ENCODE assay signal across 17 cellular contexts in the genomic region with DNA sequence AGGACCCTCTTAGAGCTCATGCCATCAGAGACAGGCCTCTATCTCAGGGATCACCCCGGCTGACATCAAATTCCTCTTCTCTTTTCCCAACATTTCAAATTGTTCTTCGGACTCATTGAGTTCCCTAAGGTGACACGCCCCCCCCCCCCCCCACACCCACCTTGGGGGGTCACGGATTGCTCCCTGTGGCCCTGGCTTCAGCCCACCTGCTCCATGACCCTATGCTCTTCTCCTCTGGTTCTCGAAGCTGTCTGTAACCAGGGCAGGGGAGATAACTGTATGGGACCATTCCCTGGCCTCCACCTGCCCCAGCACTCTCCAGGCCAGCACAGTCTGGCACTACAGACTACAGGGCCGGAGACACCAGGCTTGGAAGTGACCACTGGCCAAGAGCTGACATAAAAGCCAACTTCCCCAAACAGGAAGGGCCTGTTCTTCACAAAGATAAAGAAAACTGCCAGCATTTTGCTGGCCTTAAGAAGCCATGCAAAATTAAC. TPM values are rescaled to one million over a fixed set of nuclear protein-coding genes. Genes with fewer than 3 reads are reported as not detected.
DNase-seq lines count a peak whose midpoint lies in the region; ATAC-seq and TF ChIP-seq lines count a peak whose summit lies in the region.
"Had no signal": no experiment of that assay in that cellular context is flagged by ENCODE, and none has a peak within 500 bp of the region (broad histone marks: within the 10 kb centered on the region; RNA-seq: fewer than 3 reads in every experiment).

No MANE protein-coding gene starts in this region.

- no peak for ATAC-seq in activated T-cell treated with anti-CD3 and anti-CD28 coated beads, Interleukin-2, amount 50 U/mL, for 72 hours (replicated peaks in 1 of 2)
- no peak for ATAC-seq in activated T-cell treated with anti-CD3 and anti-CD28 coated beads, Interleukin-2, amount 50 U/mL, for 4 hours
- no peak for ATAC-seq in stimulated activated memory B cell treated with anti-CD40 and anti-IgM and Interleukin-4, amounts not matched to agents 10 μg/mL and 1 μg/mL and 100 μg/mL, for 72 hours
- no peak for ATAC-seq in GM21619 (IDR thresholded peaks at IDR 0.05; ENCODE audit: unreplicated experiment)
- ATAC-seq: psoas muscle had no signal

- H3K36me3 ChIP-seq in HUES64 (ENCODE audit: insufficient read depth, low read length) = peaks cover 88% of the 10 kb centered on the region

- peaks cover 12% of the 10 kb centered on the region for H3K4me1 ChIP-seq in HUES64 (ENCODE audit: insufficient read depth, low read length)
- H3K4me1 ChIP-seq: tibial artery had no signal

- no peak overlapping the region for H3K4me3 ChIP-seq in HUES64 (ENCODE audit: low read length)
- H3K4me3 ChIP-seq in dorsolateral prefrontal cortex = no peak overlapping the region
- H3K4me3 ChIP-seq: heart right ventricle, psoas muscle, tibial artery had no signal

- H3K9me3 ChIP-seq in HUES64 (ENCODE audit: insufficient read depth, low read depth, low read length) = no peaks in the 10 kb centered on the region
- H3K9me3 ChIP-seq: heart right ventricle, psoas muscle, tibial artery had no signal

- H3K36me3 Mint-ChIP-seq in activated T-cell treated with anti-CD3 and anti-CD28 coated beads, Interleukin-2, amount 50 U/mL, for 72 hours (ENCODE audit: insufficient read depth in 2 of 2) = peaks cover 18 to 45% of the 10 kb centered on the region in 2 donors
- peaks cover 41% of the 10 kb centered on the region for H3K36me3 Mint-ChIP-seq in activated T-cell treated with anti-CD3 and anti-CD28 coated beads, Interleukin-2, amount 50 U/mL, for 4 hours (ENCODE audit: insufficient read depth)
- peaks cover 76% of the 10 kb centered on the region for H3K36me3 Mint-ChIP-seq in stimulated activated memory B cell treated with anti-CD40 and anti-IgM and Interleukin-4, amounts not matched to agents 10 μg/mL and 1 μg/mL and 100 μg/mL, for 72 hours

- H3K27me3 Mint-ChIP-seq in activated T-cell treated with anti-CD3 and anti-CD28 coated beads, Interleukin-2, amount 50 U/mL, for 72 hours (ENCODE audit: low read depth) = no peaks in the 10 kb centered on the region
- no peaks in the 10 kb centered on the region for H3K27me3 Mint-ChIP-seq in activated T-cell treated with anti-CD3 and anti-CD28 coated beads, Interleukin-2, amount 50 U/mL, for 4 hours (ENCODE audit: low read depth)
- H3K27me3 Mint-ChIP-seq in stimulated activated memory B cell treated with anti-CD40 and anti-IgM and Interleukin-4, amounts not matched to agents 10 μg/mL and 1 μg/mL and 100 μg/mL, for 72 hours = no peaks in the 10 kb centered on the region

- peak overlapping the region; percentile 22; the same call in 1 of the 2 replicates for H3K9ac ChIP-seq in HUES64 (ENCODE audit: low read depth, low read length)

- H3K4me3 Mint-ChIP-seq in activated T-cell treated with anti-CD3 and anti-CD28 coated beads, Interleukin-2, amount 50 U/mL, for 72 hours = no peak overlapping the region
- H3K4me3 Mint-ChIP-seq in activated T-cell treated with anti-CD3 and anti-CD28 coated beads, Interleukin-2, amount 50 U/mL, for 4 hours = no peak overlapping the region
- no peak overlapping the region for H3K4me3 Mint-ChIP-seq in stimulated activated memory B cell treated with anti-CD40 and anti-IgM and Interleukin-4, amounts not matched to agents 10 μg/mL and 1 μg/mL and 100 μg/mL, for 72 hours
- H3K4me3 Mint-ChIP-seq: neural crest cell had no signal

- no peaks in the 10 kb centered on the region for H3K9me3 Mint-ChIP-seq in activated T-cell treated with anti-CD3 and anti-CD28 coated beads, Interleukin-2, amount 50 U/mL, for 72 hours
- no peaks in the 10 kb centered on the region for H3K9me3 Mint-ChIP-seq in activated T-cell treated with anti-CD3 and anti-CD28 coated beads, Interleukin-2, amount 50 U/mL, for 4 hours
- peaks cover 3% of the 10 kb centered on the region for H3K9me3 Mint-ChIP-seq in stimulated activated memory B cell treated with anti-CD40 and anti-IgM and Interleukin-4, amounts not matched to agents 10 μg/mL and 1 μg/mL and 100 μg/mL, for 72 hours
- H3K9me3 Mint-ChIP-seq: neural crest cell had no signal

- WGBS in HUES64 = 91% methylated on average over 6 of the region's 6 CpGs

- H3K4me1 Mint-ChIP-seq in activated T-cell treated with anti-CD3 and anti-CD28 coated beads, Interleukin-2, amount 50 U/mL, for 72 hours (ENCODE audit: low read depth) = peaks cover 50% of the 10 kb centered on the region
- peaks cover 57% of the 10 kb centered on the region for H3K4me1 Mint-ChIP-seq in activated T-cell treated with anti-CD3 and anti-CD28 coated beads, Interleukin-2, amount 50 U/mL, for 4 hours (ENCODE audit: low read depth)
- H3K4me1 Mint-ChIP-seq in stimulated activated memory B cell treated with anti-CD40 and anti-IgM and Interleukin-4, amounts not matched to agents 10 μg/mL and 1 μg/mL and 100 μg/mL, for 72 hours = peaks cover 71% of the 10 kb centered on the region

- DNase-seq in activated T-cell treated with anti-CD3 and anti-CD28 coated beads, Interleukin-2, amount 50 U/mL, for 72 hours = no peak
- DNase-seq in activated T-cell treated with anti-CD3 and anti-CD28 coated beads, Interleukin-2, amount 50 U/mL, for 4 hours = no peak
- DNase-seq in dorsolateral prefrontal cortex (no peak), HPDE6-E6E7 (ENCODE audit: extremely low spot score) (no peak), kidney glomerular epithelial cell (lab: John Stamatoyannopoulos, UW) (no peak)
- DNase-seq: ACHN; heart right ventricle; mesenchymal stem cell; NCI-H187 treated with DMSO at 0.1 percent for 48 hours; NCI-H446 treated with DMSO at 0.1 percent for 48 hours; psoas muscle; stimulated activated CD8-positive, alpha-beta memory T cell treated with anti-CD3 and anti-CD28 coated beads, Interleukin-4, amount 100 ng/mL, for 48 hours; tibial artery had no signal

- TF ChIP-seq CTCF in dorsolateral prefrontal cortex (IDR thresholded peaks at IDR 0.05 in 54 of 56, conservative IDR thresholded peaks at IDR 0.05 in 2 of 56; ENCODE audit: low read depth in 1 of 56, partially characterized antibody in 56 of 56) = no peak

- H3K27ac ChIP-seq in HUES64 (ENCODE audit: low read depth, low read length) (peak overlapping the region; percentile 34; the same call in 1 of the 2 replicates), dorsolateral prefrontal cortex (peak overlapping the region in 31 of 59 donors; percentile 0 to 73 (median 41))
- H3K27ac ChIP-seq: heart right ventricle, psoas muscle, tibial artery had no signal

- no peaks in the 10 kb centered on the region for H3K27me3 ChIP-seq in HUES64 (ENCODE audit: insufficient read depth, low read length)
- no peaks in the 10 kb centered on the region for H3K27me3 ChIP-seq in dorsolateral prefrontal cortex
- H3K27me3 ChIP-seq: heart right ventricle, tibial artery had no signal

- peak overlapping the region; percentile 94 for H3K27ac Mint-ChIP-seq in activated T-cell treated with anti-CD3 and anti-CD28 coated beads, Interleukin-2, amount 50 U/mL, for 72 hours
- H3K27ac Mint-ChIP-seq in stimulated activated memory B cell treated with anti-CD40 and anti-IgM and Interleukin-4, amounts not matched to agents 10 μg/mL and 1 μg/mL and 100 μg/mL, for 72 hours = peak overlapping the region; percentile 42

- intact Hi-C loops in dorsolateral prefrontal cortex (cut with DNase I) = no loop called here

RNA-seq across cellular contexts. Expression of a gene that starts 7.1 kb away (rescaled TPM):
- total RNA-seq in activated T-cell treated with anti-CD3 and anti-CD28 coated beads, Interleukin-2, amount 50 U/mL, for 72 hours = 10 to 100 TPM; 48.7 to 53.7 TPM
- total RNA-seq in activated T-cell treated with anti-CD3 and anti-CD28 coated beads, Interleukin-2, amount 50 U/mL, for 4 hours = 10 to 100 TPM; 40.5 to 42.3 (median 41.8) TPM
- 26.6 TPM for polyA plus RNA-seq in HUES64 (2013, experiment 1 of 2)
- 24.3 TPM for polyA plus RNA-seq in HUES64 (2013, experiment 2 of 2)
- total RNA-seq in dorsolateral prefrontal cortex = 10 to 100 TPM; 34.2 to 84.6 (median 58.4) TPM

RNA-seq across cellular contexts. Expression of a gene that starts 54.3 kb away (rescaled TPM):
- total RNA-seq in activated T-cell treated with anti-CD3 and anti-CD28 coated beads, Interleukin-2, amount 50 U/mL, for 72 hours = 100 to 1,000 TPM; 123 to 171 TPM
- 10 to 100 TPM; 35.6 to 62.7 (median 49.8) TPM for total RNA-seq in activated T-cell treated with anti-CD3 and anti-CD28 coated beads, Interleukin-2, amount 50 U/mL, for 4 hours
- polyA plus RNA-seq in HUES64 (2013, experiment 1 of 2) = 18.2 TPM
- 16.8 TPM for polyA plus RNA-seq in HUES64 (2013, experiment 2 of 2)
- 10 to 100 TPM; 11.9 to 65.1 (median 31.2) TPM for total RNA-seq in dorsolateral prefrontal cortex

RNA-seq across cellular contexts. Expression of a gene that starts 55.3 kb away (rescaled TPM):
- total RNA-seq in activated T-cell treated with anti-CD3 and anti-CD28 coated beads, Interleukin-2, amount 50 U/mL, for 72 hours = 10 to 100 TPM; 89.1 to 97.8 TPM
- total RNA-seq in activated T-cell treated with anti-CD3 and anti-CD28 coated beads, Interleukin-2, amount 50 U/mL, for 4 hours = 10 to 100 TPM; 66.3 to 74.1 (median 73.7) TPM
- 67.6 TPM for polyA plus RNA-seq in HUES64 (2013, experiment 1 of 2)
- polyA plus RNA-seq in HUES64 (2013, experiment 2 of 2) = 65.9 TPM
- 100 to 1,000 TPM in 59 of 120 experiments, 10 to 100 TPM in 61; 55.3 to 138 (median 99.6) TPM for total RNA-seq in dorsolateral prefrontal cortex
